ENCODE assay signal across 1 cellular context in genomic region chr1:14598007-14598497, GRCh38.
TF ChIP-seq lines count a peak whose summit lies in the region.

No MANE protein-coding gene starts in this region.

TF ChIP-seq in H1, 55 proteins besides CTCF, POLR2A, EP300 and RAD21:
- TF ChIP-seq SIN3A (conservative IDR thresholded peaks at IDR 0.05 in 1 of 2, IDR thresholded peaks at IDR 0.05 in 1 of 2; ENCODE audit: low read depth in 1 of 2, low read length in 2 of 2) (no peak), KDM4A (IDR thresholded peaks at IDR 0.05; ENCODE audit: low read depth, low read length, severe bottlenecking) (peak; percentile 13)
